8 cellular contexts compared by ENCODE assay signal in the genomic region with DNA sequence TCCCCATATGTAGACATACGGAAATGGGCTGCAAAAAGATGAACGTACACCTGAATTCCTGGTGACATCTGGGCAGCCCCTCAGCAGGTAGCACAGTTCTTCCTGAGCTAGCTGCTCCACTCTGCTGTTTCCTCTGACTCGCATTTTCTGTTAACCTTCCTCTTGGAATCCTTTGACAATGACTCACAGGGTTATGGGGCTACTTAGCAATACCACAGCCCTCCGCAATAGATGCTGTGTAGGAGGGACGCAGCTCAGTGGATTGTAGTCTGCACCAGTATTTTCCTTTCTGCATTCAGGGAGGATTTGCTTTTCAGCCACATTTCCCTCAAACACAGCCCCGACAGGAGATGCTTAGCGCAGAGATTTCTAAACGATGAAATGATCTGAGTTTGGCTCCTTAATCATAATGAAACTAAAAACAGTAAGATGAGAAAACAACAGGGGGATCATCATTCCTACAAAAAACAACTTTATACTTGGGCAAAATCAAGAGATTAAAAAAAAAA. TPM values are rescaled to one million over a fixed set of nuclear protein-coding genes. Genes with fewer than 3 reads are reported as not detected.
DNase-seq lines count a peak whose midpoint lies in the region; ATAC-seq and TF ChIP-seq lines count a peak whose summit lies in the region.

No MANE protein-coding gene starts in this region.

- peak overlapping the region; percentile 92 for H3K9ac ChIP-seq in mesenchymal stem cell (ENCODE audit: low read length)

- peak overlapping the region; percentile 49 for H3K4me2 ChIP-seq in mesenchymal stem cell (ENCODE audit: low read length, poor library complexity, severe bottlenecking)

- CTCF ChIA-PET in AG04450 (lab: Charles Lee) = interaction anchor here (0.5 to 2.4 kb wide), 10 partner anchors 11 to 344 kb away, joined by 3 to 20 read pairs (median 4); no protein-coding TSS in a partner anchor

- peak; percentile 13 for TF ChIP-seq CTCF in AG04450 (IDR thresholded peaks at IDR 0.05; ENCODE audit: low read depth, low read length)
- TF ChIP-seq CTCF in testis (IDR thresholded peaks at IDR 0.05) = no peak

- intact Hi-C loops in testis (cut with DNase I; ENCODE audit: low total_unique reads) = no loop called here

- WGBS in mesenchymal stem cell = 8% methylated on average over 5 of the region's 8 CpGs
- WGBS in testis, 2 donors = 37 to 50% methylated on average over 8 of the region's 8 CpGs

- no peaks in the 10 kb centered on the region for H3K36me3 ChIP-seq in mesenchymal stem cell (ENCODE audit: control insufficient read depth in 1 of 2, insufficient read depth in 2 of 2, low read depth in 1 of 2, low read length in 2 of 2)
- no peaks in the 10 kb centered on the region for H3K36me3 ChIP-seq in testis (ENCODE audit: low read depth, missing control alignments)

- no peak overlapping the region for H2BK120ac ChIP-seq in mesenchymal stem cell (ENCODE audit: low read depth, low read length)

- peak overlapping the region in 1 of 2 experiments; percentile 49 for H3K4ac ChIP-seq in mesenchymal stem cell (ENCODE audit: low read depth in 1 of 2, low read length in 2 of 2)

- no peak overlapping the region for H2AFZ ChIP-seq in mesenchymal stem cell (ENCODE audit: low read depth, low read length)

- H3K27ac ChIP-seq in AG04450 (ENCODE audit: low read depth, low read length) = peak overlapping the region; percentile 77
- H3K27ac ChIP-seq in mesenchymal stem cell (ENCODE audit: low read length, poor library complexity, severe bottlenecking) = peak overlapping the region; percentile 84
- peak overlapping the region in 1 of 2 donors; percentile 2 for H3K27ac ChIP-seq in testis

- no peaks in the 10 kb centered on the region for H3K27me3 ChIP-seq in AG04450 (ENCODE audit: control insufficient read depth, insufficient read depth, low read length)
- H3K27me3 ChIP-seq in mesenchymal stem cell (ENCODE audit: control insufficient read depth in 1 of 2, insufficient read depth in 1 of 2, low read length in 2 of 2) = peaks cover 0 to 4% of the 10 kb centered on the region in 2 experiments
- H3K27me3 ChIP-seq in testis = no peaks in the 10 kb centered on the region

- DNase-seq in AG04450 (ENCODE audit: low read depth, low spot score) = peak; percentile 82
- peak; percentile 16 for DNase-seq in T follicular helper cell (ENCODE audit: low read depth)
- peak; percentile 56 for DNase-seq in dedifferentiated amniotic fluid mesenchymal stem cell (ENCODE audit: extremely low spot score)
- peak; percentile 92 for DNase-seq in mesenchymal stem cell
- DNase-seq in testis = peak; percentile 16
- DNase-seq in NCI-H774 (lab: John Stamatoyannopoulos, UW) = no peak

- peak; percentile 4 for ATAC-seq in GM19324 (IDR thresholded peaks at IDR 0.05; ENCODE audit: low FRiP score, unreplicated experiment)
- peak; percentile 18 for ATAC-seq in HG03378 (IDR thresholded peaks at IDR 0.05; ENCODE audit: unreplicated experiment)

- peak overlapping the region; percentile 53 for H3K4me3 ChIP-seq in AG04450 (ENCODE audit: low read depth, low read length)
- peak overlapping the region in 1 of 2 experiments; percentile 71 for H3K4me3 ChIP-seq in mesenchymal stem cell (ENCODE audit: insufficient read depth in 1 of 2, low read depth in 1 of 2, low read length in 2 of 2)
- no peak overlapping the region for H3K4me3 ChIP-seq in testis

- H3K14ac ChIP-seq in mesenchymal stem cell (ENCODE audit: low read length in 2 of 2) = no peak overlapping the region

- H2BK15ac ChIP-seq in mesenchymal stem cell (ENCODE audit: low read depth, poor library complexity, severe bottlenecking) = no peak overlapping the region

- POLR2A ChIA-PET in AG04450 (lab: Yijun Ruan, JAX) = interaction anchor here (0.7 to 2.4 kb wide), 7 partner anchors 12 to 299 kb away, joined by 3 to 9 read pairs (median 3); a partner anchor contains a TSS

- no peak overlapping the region for H2AK5ac ChIP-seq in mesenchymal stem cell (ENCODE audit: low read length, severe bottlenecking)

- no peak overlapping the region for H3K18ac ChIP-seq in mesenchymal stem cell (ENCODE audit: low read depth in 1 of 2, low read length in 2 of 2)

- H3K9me3 ChIP-seq in AG04450 (ENCODE audit: control insufficient read depth, insufficient read depth, low read length) (no peaks in the 10 kb centered on the region), mesenchymal stem cell (ENCODE audit: control insufficient read depth, low read length) (peaks cover 3% of the 10 kb centered on the region), testis (no peaks in the 10 kb centered on the region)

- no peak overlapping the region for H3K23ac ChIP-seq in mesenchymal stem cell (ENCODE audit: low read length in 2 of 2)

- H2BK5ac ChIP-seq in mesenchymal stem cell (ENCODE audit: low read depth, low read length, poor library complexity, severe bottlenecking) = no peak overlapping the region

- no peak overlapping the region for H2BK12ac ChIP-seq in mesenchymal stem cell (ENCODE audit: low read length in 2 of 2)

- no peak overlapping the region for H4K8ac ChIP-seq in mesenchymal stem cell (ENCODE audit: low read length)

- H3K79me1 ChIP-seq in mesenchymal stem cell (replicated peaks; ENCODE audit: low read length, poor library complexity, severe bottlenecking) = no peaks in the 10 kb centered on the region

- TF ChIP-seq POLR2A in testis (IDR thresholded peaks at IDR 0.05) = no peak

- no peak overlapping the region for H4K91ac ChIP-seq in mesenchymal stem cell (ENCODE audit: low read length)

- H3K4me1 ChIP-seq in mesenchymal stem cell (ENCODE audit: control insufficient read depth, insufficient read depth, low read depth, low read length) (peaks cover 5% of the 10 kb centered on the region), testis (no peaks in the 10 kb centered on the region)

RNA-seq across cellular contexts. Expression of a gene that starts 12.4 kb away (rescaled TPM):
- polyA plus RNA-seq in AG04450 (2011; rRNA removed) (2.2 and 2.3 TPM in 2 replicates), testis (ENCODE audit: insufficient read depth, low read depth, low replicate concordance) (5.0 TPM)
- polyA minus RNA-seq in AG04450 (2011; rRNA and poly(A)+ RNA removed) = 9.0 and 10.1 TPM in 2 replicates
- polyA plus RNA-seq in mesenchymal stem cell (2013, experiment 1 of 2) = 0.25 TPM
- polyA plus RNA-seq in mesenchymal stem cell (2013, experiment 2 of 2) = 0.26 TPM
- total RNA-seq in testis = 1 to 10 TPM; 6.5 to 8.3 TPM
